30 cellular contexts compared by ENCODE assay signal in genomic region chr6:130959938-130960337, GRCh38.
"Had no signal": no experiment of that assay in that cellular context is flagged by ENCODE, and none has a peak within 500 bp of the region (broad histone marks: within the 10 kb centered on the region; RNA-seq: fewer than 3 reads in every experiment).

No MANE protein-coding gene starts in this region.

- H3K4me3 Mint-ChIP-seq: effector memory CD8-positive, alpha-beta T cell; mesothelial cell of epicardium; naive B cell; natural killer cell treated with Interleukin-12 subunit alpha and Interleukin-12 subunit beta and Interleukin-15 and Interleukin-18, amount 100 ng/mL, for 72 hours; neural crest cell; stimulated activated naive CD8-positive, alpha-beta T cell treated with anti-CD3 and anti-CD28 coated beads, Interleukin-15, amount 100 ng/mL, for 72 hours had no signal

- H3K27ac Mint-ChIP-seq: effector memory CD8-positive, alpha-beta T cell; mesothelial cell of epicardium; natural killer cell treated with Interleukin-12 subunit alpha and Interleukin-12 subunit beta and Interleukin-15 and Interleukin-18, amount 100 ng/mL, for 72 hours; progenitor cell of endocrine pancreas; stimulated activated naive CD8-positive, alpha-beta T cell treated with anti-CD3 and anti-CD28 coated beads, Interleukin-15, amount 100 ng/mL, for 72 hours had no signal

- H3K4me1 Mint-ChIP-seq: stimulated activated naive CD8-positive, alpha-beta T cell treated with anti-CD3 and anti-CD28 coated beads, Interleukin-15, amount 100 ng/mL, for 72 hours had no signal

- DNase-seq: cortex of kidney; effector memory CD8-positive, alpha-beta T cell; erythroblast; esophagus squamous epithelium; foreskin keratinocyte; glutamatergic neuron; heart right ventricle; hippocampal formation; left cardiac atrium; left lung; mesenchymal stem cell; mucosa of descending colon; naive B cell; right lobe of liver; small intestine; stimulated activated CD4-positive, alpha-beta T cell treated with anti-CD3 and anti-CD28 coated beads, Interleukin-15, amount 100 ng/mL, for 24 hours; stimulated activated CD4-positive, alpha-beta T cell treated with anti-CD3 and anti-CD28 coated beads, Interleukin-2, amount 100 ng/mL, for 48 hours; stimulated activated CD8-positive, alpha-beta memory T cell treated with anti-CD3 and anti-CD28 coated beads, Interleukin-4, amount 100 ng/mL, for 48 hours; stimulated activated naive CD4-positive, alpha-beta T cell; stimulated activated naive CD8-positive, alpha-beta T cell treated with anti-CD3 and anti-CD28 coated beads, Interleukin-15, amount 100 ng/mL, for 72 hours; transverse colon; upper lobe of right lung; uterus had no signal

- ATAC-seq: effector memory CD8-positive, alpha-beta T cell; foreskin keratinocyte; gastroesophageal sphincter; heart right ventricle; left cardiac atrium; left lung; mucosa of descending colon; natural killer cell treated with Interleukin-12 subunit alpha and Interleukin-12 subunit beta and Interleukin-15 and Interleukin-18, amount 100 ng/mL, for 72 hours; right lobe of liver; stimulated activated naive CD8-positive, alpha-beta T cell treated with anti-CD3 and anti-CD28 coated beads, Interleukin-15, amount 100 ng/mL, for 72 hours; upper lobe of right lung had no signal

- H3K9me3 Mint-ChIP-seq: effector memory CD8-positive, alpha-beta T cell; mesothelial cell of epicardium; natural killer cell treated with Interleukin-12 subunit alpha and Interleukin-12 subunit beta and Interleukin-15 and Interleukin-18, amount 100 ng/mL, for 72 hours had no signal

- H3K27me3 Mint-ChIP-seq: effector memory CD8-positive, alpha-beta T cell; naive B cell; natural killer cell treated with Interleukin-12 subunit alpha and Interleukin-12 subunit beta and Interleukin-15 and Interleukin-18, amount 100 ng/mL, for 72 hours; progenitor cell of endocrine pancreas; stimulated activated naive CD8-positive, alpha-beta T cell treated with anti-CD3 and anti-CD28 coated beads, Interleukin-15, amount 100 ng/mL, for 72 hours had no signal

- H3K36me3 Mint-ChIP-seq: mesothelial cell of epicardium; natural killer cell treated with Interleukin-12 subunit alpha and Interleukin-12 subunit beta and Interleukin-15 and Interleukin-18, amount 100 ng/mL, for 72 hours had no signal

- FAIRE-seq: endometrium, islet of Langerhans, small intestine had no signal
